ENCODE assay signal across 1 cellular context in genomic region chr22:19967850-19968449, GRCh38.
TF ChIP-seq lines count a peak whose summit lies in the region.

No MANE protein-coding gene starts in this region.

TF ChIP-seq in H1, 55 proteins besides CTCF, POLR2A, EP300 and RAD21:
- TF ChIP-seq GABPA (IDR thresholded peaks at IDR 0.05; ENCODE audit: borderline replicate concordance, insufficient read depth, low read length): no peak
